23 cellular contexts compared by ENCODE assay signal in the genomic region with DNA sequence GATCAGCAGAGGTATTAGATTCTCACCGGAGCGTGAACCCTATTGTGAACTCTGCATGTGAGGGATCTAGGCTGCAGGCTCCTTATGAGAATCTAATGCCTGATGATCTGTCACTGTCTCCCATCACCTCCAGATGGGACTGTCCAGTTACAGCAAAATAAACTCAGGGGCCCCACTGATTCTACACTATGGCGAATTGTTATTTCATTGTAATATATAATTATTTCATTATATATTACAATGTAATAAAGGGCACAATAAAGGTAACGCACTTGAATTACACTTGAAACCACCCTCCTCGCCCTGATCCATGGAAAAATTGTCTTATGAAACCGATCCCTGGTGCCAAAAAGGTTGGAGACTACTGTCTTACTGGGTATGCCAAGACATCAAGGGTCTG.
DNase-seq lines count a peak whose midpoint lies in the region; ATAC-seq lines count a peak whose summit lies in the region.
"Had no signal": no experiment of that assay in that cellular context is flagged by ENCODE, and none has a peak within 500 bp of the region (broad histone marks: within the 10 kb centered on the region; RNA-seq: fewer than 3 reads in every experiment).

No MANE protein-coding gene starts in this region.

- ATAC-seq in GM21528 (IDR thresholded peaks at IDR 0.05; ENCODE audit: low FRiP score, unreplicated experiment): no peak
- ATAC-seq: GM12878, PC-3, SK-N-SH treated with all-trans-retinoic acid at 6 μM for 48 hours, T-helper 17 cell had no signal

- DNase-seq in NCI-H2227 (lab: John Stamatoyannopoulos, UW; ENCODE audit: unreplicated experiment): peak; percentile 72
- DNase-seq in NCI-H2227 treated with DMSO at 0.1 percent for 48 hours (lab: John Stamatoyannopoulos, UW): no peak
- DNase-seq in EH (ENCODE audit: low read depth): peak; percentile 3
- peak; percentile 33 for DNase-seq in NCI-H226
- DNase-seq in middle frontal gyrus (ENCODE audit: extremely low spot score, low spot score): peak; percentile 87
- no peak for DNase-seq in NCI-H1694 (lab: John Stamatoyannopoulos, UW)
- DNase-seq: BE2C; Calu3; CD8-positive, alpha-beta memory T cell; EL; GDM1; GOT3; HCEC 1CT; NCI-H1092 treated with DMSO at 0.1 percent for 48 hours; NCI-H1436 treated with DMSO at 0.1 percent for 48 hours; NCI-H446 treated with DMSO at 0.1 percent for 48 hours; NK-92 treated with Interleukin-12 subunit alpha and Interleukin-12 subunit beta, amount 100 ng/mL, for 24 hours; PC-3; T-helper 17 cell; T1000 had no signal

Comparison
In these comparisons a context has a peak if more than half of its experiments do, and no peak if none do; other contexts are left out.
1. DNase-seq: peak in NCI-H2227 (single experiment), EH (single experiment), NCI-H226 (single experiment) and middle frontal gyrus (single experiment); none in NCI-H2227 treated with DMSO at 0.1 percent for 48 hours (single experiment) and NCI-H1694 (single experiment).